In genomic region chr13:91368101-91368500, GRCh38 we compare ENCODE assay signal across 11 cellular contexts.
"Had no signal": no experiment of that assay in that cellular context is flagged by ENCODE, and none has a peak within 500 bp of the region (broad histone marks: within the 10 kb centered on the region; RNA-seq: fewer than 3 reads in every experiment).

No MANE protein-coding gene starts in this region.

- DNase-seq: activated CD8-positive, alpha-beta memory T cell treated with anti-CD3 and anti-CD28 coated beads, Interleukin-2, amount 50 U/mL, for 4 hours; activated effector memory CD4-positive, alpha-beta T cell treated with anti-CD3 and anti-CD28 coated beads, Interleukin-2, amount 50 U/mL, for 16 hours; foreskin keratinocyte; left colon; midbrain; ovary; stimulated activated CD4-positive, alpha-beta T cell treated with anti-CD3 and anti-CD28 coated beads, Interleukin-2, amount 100 ng/mL, for 48 hours; stimulated activated naive CD8-positive, alpha-beta T cell treated with anti-CD3 and anti-CD28 coated beads, Interleukin-15, amount 100 ng/mL, for 72 hours; T-helper 2 cell; testis had no signal

- H3K4me1 Mint-ChIP-seq: neural progenitor cell; stimulated activated naive CD8-positive, alpha-beta T cell treated with anti-CD3 and anti-CD28 coated beads, Interleukin-15, amount 100 ng/mL, for 72 hours had no signal

- H3K27ac Mint-ChIP-seq: neural progenitor cell had no signal

- ATAC-seq: left colon had no signal

- H3K27me3 Mint-ChIP-seq: stimulated activated naive CD8-positive, alpha-beta T cell treated with anti-CD3 and anti-CD28 coated beads, Interleukin-15, amount 100 ng/mL, for 72 hours had no signal

- H3K9me3 Mint-ChIP-seq: neural progenitor cell; stimulated activated naive CD8-positive, alpha-beta T cell treated with anti-CD3 and anti-CD28 coated beads, Interleukin-15, amount 100 ng/mL, for 72 hours had no signal

- H3K4me3 Mint-ChIP-seq: neural progenitor cell had no signal
